Comparison of ENCODE assay signal across 23 cellular contexts in genomic region chr11:108511851-108512474, GRCh38. TPM values are rescaled to one million over a fixed set of nuclear protein-coding genes. Genes with fewer than 3 reads are reported as not detected.
A peak's percentile ranks its signal among the peaks of the same experiment; 100 is the strongest.
DNase-seq lines count a peak whose midpoint lies in the region; ATAC-seq, FAIRE-seq and TF ChIP-seq lines count a peak whose summit lies in the region.
"Had no signal": no experiment of that assay in that cellular context is flagged by ENCODE, and none has a peak within 500 bp of the region (broad histone marks: within the 10 kb centered on the region; RNA-seq: fewer than 3 reads in every experiment).

No MANE protein-coding gene starts in this region.

- peaks cover 1% of the 10 kb centered on the region for H3K4me1 Mint-ChIP-seq in CD8-positive, alpha-beta T cell (ENCODE audit: low read depth)
- H3K4me1 Mint-ChIP-seq: activated naive CD8-positive, alpha-beta T cell treated with anti-CD3 and anti-CD28 coated beads for 36 hours; T-helper 17 cell had no signal

- FAIRE-seq in HTR-8/SVneo (lab: Jason Lieb, UNC) = peak; percentile 46
- FAIRE-seq: colon had no signal

- H3K9me3 ChIP-seq in CD8-positive, alpha-beta T cell (ENCODE audit: low read length) = no peaks in the 10 kb centered on the region
- H3K9me3 ChIP-seq: BE2C, esophagus squamous epithelium, spleen, stomach had no signal

- CTCF ChIA-PET in CD8-positive, alpha-beta T cell (lab: Charles Lee) = no interaction called here

- POLR2A ChIA-PET in CD8-positive, alpha-beta T cell (lab: Charles Lee) = no interaction called here

- H3K27ac Mint-ChIP-seq in CD8-positive, alpha-beta T cell = no peak overlapping the region
- H3K27ac Mint-ChIP-seq: activated naive CD8-positive, alpha-beta T cell treated with anti-CD3 and anti-CD28 coated beads for 36 hours; T-helper 17 cell had no signal

- TF ChIP-seq CTCF in AG10803 (conservative IDR thresholded peaks at IDR 0.05; ENCODE audit: low read length) (no peak), cardiac fibroblast (IDR thresholded peaks at IDR 0.05; ENCODE audit: low read depth, low read length) (no peak), kidney epithelial cell (IDR thresholded peaks at IDR 0.05; ENCODE audit: insufficient read depth, low read length, poor library complexity, severe bottlenecking) (no peak)
- no peak for TF ChIP-seq CTCF in CD8-positive, alpha-beta T cell (IDR thresholded peaks at IDR 0.05)

- peak; percentile 79 for DNase-seq in AG10803 (ENCODE audit: low read depth)
- DNase-seq in HTR-8/SVneo (ENCODE audit: insufficient read length, low spot score) = no peak
- DNase-seq in cardiac fibroblast (ENCODE audit: low read depth in 2 of 2) = peak; percentile 2 to 69
- peak; percentile 91 for DNase-seq in kidney epithelial cell (ENCODE audit: low read depth)
- no peak for DNase-seq in left lobe of liver (ENCODE audit: low spot score)
- DNase-seq in NCI-H2081 (lab: John Stamatoyannopoulos, UW) = no peak
- DNase-seq in CD8-positive, alpha-beta T cell = no peak
- DNase-seq in cerebellum (ENCODE audit: low spot score) = no peak
- DNase-seq: activated CD4-positive, alpha-beta T cell treated with anti-CD3 and anti-CD28 coated beads for 4 hours; activated naive CD8-positive, alpha-beta T cell treated with anti-CD3 and anti-CD28 coated beads for 36 hours; activated T-cell treated with anti-CD3 and anti-CD28 coated beads, Interleukin-2, amount 50 U/mL, for 1 hour; BE2C; DMS53; esophagus squamous epithelium; mesendoderm; MM.1S; NCI-H2029 treated with DMSO at 0.1 percent for 48 hours; NCI-H748 treated with DMSO at 0.1 percent for 48 hours; occipital lobe; spleen; stomach; T-helper 17 cell had no signal

- no peaks in the 10 kb centered on the region for H3K27me3 ChIP-seq in kidney epithelial cell (ENCODE audit: control insufficient read depth, insufficient read depth, low read length)
- H3K27me3 ChIP-seq in CD8-positive, alpha-beta T cell (ENCODE audit: insufficient read depth, low read length) = no peaks in the 10 kb centered on the region
- H3K27me3 ChIP-seq: esophagus squamous epithelium, spleen, stomach had no signal

- H3K9me3 Mint-ChIP-seq in CD8-positive, alpha-beta T cell = no peaks in the 10 kb centered on the region
- H3K9me3 Mint-ChIP-seq: activated naive CD8-positive, alpha-beta T cell treated with anti-CD3 and anti-CD28 coated beads for 36 hours had no signal

- no peaks in the 10 kb centered on the region for H3K4me1 ChIP-seq in CD8-positive, alpha-beta T cell (ENCODE audit: insufficient read depth, low read length)
- H3K4me1 ChIP-seq: BE2C, spleen, stomach had no signal

- no peaks in the 10 kb centered on the region for H3K36me3 ChIP-seq in kidney epithelial cell (ENCODE audit: control insufficient read depth, insufficient read depth, low read length)
- peaks cover 3% of the 10 kb centered on the region for H3K36me3 ChIP-seq in CD8-positive, alpha-beta T cell (ENCODE audit: insufficient read depth, low read length)
- H3K36me3 ChIP-seq: BE2C, spleen had no signal

- H3K27me3 Mint-ChIP-seq in CD8-positive, alpha-beta T cell (ENCODE audit: low read depth) = peaks cover 8% of the 10 kb centered on the region
- H3K27me3 Mint-ChIP-seq: activated naive CD8-positive, alpha-beta T cell treated with anti-CD3 and anti-CD28 coated beads for 36 hours had no signal

- intact Hi-C loops in CD8-positive, alpha-beta T cell (cut with DNase I, micrococcal nuclease) = no loop called here

- no peak overlapping the region for H3K27ac ChIP-seq in CD8-positive, alpha-beta T cell (ENCODE audit: low read depth, low read length)
- H3K27ac ChIP-seq: esophagus squamous epithelium, spleen, stomach had no signal

- no peak overlapping the region for H3K4me3 Mint-ChIP-seq in CD8-positive, alpha-beta T cell
- H3K4me3 Mint-ChIP-seq: activated naive CD8-positive, alpha-beta T cell treated with anti-CD3 and anti-CD28 coated beads for 36 hours; T-helper 17 cell had no signal

- no peak for ATAC-seq in left lobe of liver
- ATAC-seq in CD8-positive, alpha-beta T cell = no peak
- ATAC-seq: T-helper 17 cell had no signal

- H3K4me3 ChIP-seq in AG10803 (ENCODE audit: low read length) = no peak overlapping the region
- no peak overlapping the region for H3K4me3 ChIP-seq in cardiac fibroblast (replicated peaks in 1 of 2; ENCODE audit: low read depth in 2 of 2, low read length in 2 of 2)
- H3K4me3 ChIP-seq in kidney epithelial cell (ENCODE audit: low read depth, low read length) = no peak overlapping the region
- H3K4me3 ChIP-seq in CD8-positive, alpha-beta T cell (ENCODE audit: low read depth, low read length) = no peak overlapping the region
- H3K4me3 ChIP-seq: esophagus squamous epithelium, spleen, stomach had no signal

- peaks cover 15% of the 10 kb centered on the region for H3K36me3 Mint-ChIP-seq in CD8-positive, alpha-beta T cell

RNA-seq across cellular contexts. Expression of gene POGLUT3, which starts 13.8 kb away (rescaled TPM):
- total RNA-seq in kidney epithelial cell (8.3 and 11.2 TPM in 2 replicates), left lobe of liver (7.2 TPM), cerebellum (11.8 TPM)
- 1 to 10 TPM; 7.1 to 7.8 TPM for total RNA-seq in CD8-positive, alpha-beta T cell

RNA-seq across cellular contexts. Expression of gene C11orf65, which starts 44.6 kb away (rescaled TPM):
- total RNA-seq in kidney epithelial cell = 0.25 and 0.75 TPM in 2 replicates
- 0.70 TPM for total RNA-seq in left lobe of liver
- total RNA-seq in CD8-positive, alpha-beta T cell = under 1 TPM in 1 of 2 experiments, not detected in 1; 0.31 TPM
- 1.00 TPM for total RNA-seq in cerebellum

Comparison
In these comparisons a context has a peak if more than half of its experiments do, and no peak if none do; other contexts are left out.
1. DNase-seq: peak in AG10803 (single experiment), cardiac fibroblast (2 of 2) and kidney epithelial cell (single experiment); none in HTR-8/SVneo (single experiment), left lobe of liver (single experiment), NCI-H2081 (0 of 2), CD8-positive, alpha-beta T cell (0 of 7) and cerebellum (single experiment).